ENCODE assay signal across 15 cellular contexts in the genomic region with DNA sequence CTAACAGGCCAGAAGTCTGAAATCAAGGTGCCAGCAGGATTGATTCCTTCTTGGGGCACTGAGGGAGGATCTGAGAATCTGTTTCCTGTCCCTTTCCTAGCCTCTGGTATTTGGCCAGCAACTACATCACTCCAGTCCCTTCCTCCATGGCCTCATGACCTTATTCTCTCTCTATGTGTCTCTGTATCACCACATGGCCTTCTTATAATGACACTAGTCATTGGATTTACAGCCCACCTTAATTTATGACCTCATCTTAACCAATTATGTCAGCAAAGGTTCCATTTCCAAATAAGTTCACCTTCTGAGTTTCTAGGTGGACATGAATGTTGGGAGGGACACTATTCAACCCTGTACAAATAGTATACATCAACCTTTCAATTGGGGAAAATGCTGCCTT. TPM values are rescaled to one million over a fixed set of nuclear protein-coding genes. Genes with fewer than 3 reads are reported as not detected.
"Had no signal": no experiment of that assay in that cellular context is flagged by ENCODE, and none has a peak within 500 bp of the region (broad histone marks: within the 10 kb centered on the region; RNA-seq: fewer than 3 reads in every experiment).

No MANE protein-coding gene starts in this region.

- H3K36me3 ChIP-seq: adrenal gland, neural progenitor cell, ovary, thyroid gland, uterus had no signal

- DNase-seq: activated effector memory CD4-positive, alpha-beta T cell treated with Interleukin-2 at 50 U/mL for 16 hours; activated T-cell treated with anti-CD3 and anti-CD28 coated beads for 4 hours; adrenal gland; caudate nucleus; effector memory CD8-positive, alpha-beta T cell; mesendoderm; ovary; stimulated activated CD4-positive, alpha-beta T cell treated with anti-CD3 and anti-CD28 coated beads, Interleukin-4, amount 100 ng/mL, for 1 hour; stimulated activated CD8-positive, alpha-beta memory T cell treated with anti-CD3 and anti-CD28 coated beads, Interleukin-4, amount 100 ng/mL, for 48 hours; T1000; thyroid gland; uterus had no signal

- H3K4me3 ChIP-seq: adrenal gland, neural progenitor cell, ovary, thyroid gland, uterus had no signal

- H3K4me2 ChIP-seq: neural progenitor cell had no signal

- H3K9me3 ChIP-seq: adrenal gland, ovary, thyroid gland, uterus had no signal

- H3K4me1 Mint-ChIP-seq: neural progenitor cell had no signal

- H3K9ac ChIP-seq: neural progenitor cell had no signal

- H3K36me3 Mint-ChIP-seq: neural progenitor cell had no signal

- H3K27ac ChIP-seq: adrenal gland, neural progenitor cell, ovary, thyroid gland, uterus had no signal

- H3K27me3 Mint-ChIP-seq: effector memory CD8-positive, alpha-beta T cell had no signal

- H2AFZ ChIP-seq: neural progenitor cell had no signal

- H3K27me3 ChIP-seq: neural progenitor cell, ovary, thyroid gland, uterus had no signal

- H3K4me3 Mint-ChIP-seq: effector memory CD8-positive, alpha-beta T cell; neural progenitor cell had no signal

- H3K9me3 Mint-ChIP-seq: effector memory CD8-positive, alpha-beta T cell; neural progenitor cell had no signal

- H3K4me1 ChIP-seq: adrenal gland, neural progenitor cell, thyroid gland, uterus had no signal

- ATAC-seq: effector memory CD8-positive, alpha-beta T cell had no signal

- H3K27ac Mint-ChIP-seq: neural progenitor cell had no signal

RNA-seq across cellular contexts. Expression of a gene that starts 29.3 kb away (rescaled TPM):
- total RNA-seq: epithelial cell of proximal tubule, kidney epithelial cell had no signal
